In genomic region chr4:156362581-156362980, GRCh38 we compare ENCODE assay signal across 24 cellular contexts.
DNase-seq lines count a peak whose midpoint lies in the region; ATAC-seq and TF ChIP-seq lines count a peak whose summit lies in the region.
"Had no signal": no experiment of that assay in that cellular context is flagged by ENCODE, and none has a peak within 500 bp of the region (broad histone marks: within the 10 kb centered on the region; RNA-seq: fewer than 3 reads in every experiment).

No MANE protein-coding gene starts in this region.

- H3K27me3 Mint-ChIP-seq in HFFc6 (ENCODE audit: insufficient read depth) (no peaks in the 10 kb centered on the region), chondrocyte (ENCODE audit: low read depth) (no peaks in the 10 kb centered on the region), type B pancreatic cell (no peaks in the 10 kb centered on the region)
- H3K27me3 Mint-ChIP-seq in natural killer cell treated with Interleukin-12 subunit alpha and Interleukin-12 subunit beta and Interleukin-15 and Interleukin-18, amount 100 ng/mL, for 72 hours, result no peaks in the 10 kb centered on the region
- H3K27me3 Mint-ChIP-seq: activated CD4-positive, alpha-beta T cell treated with anti-CD3 and anti-CD28 coated beads, Interleukin-2, amount 10 ng/mL, durations not matched to agents 7 days and 5 days had no signal

- H3K36me3 Mint-ChIP-seq in HFFc6 (ENCODE audit: low read depth), result no peaks in the 10 kb centered on the region
- H3K36me3 Mint-ChIP-seq in chondrocyte (ENCODE audit: low read depth), result no peaks in the 10 kb centered on the region
- H3K36me3 Mint-ChIP-seq in type B pancreatic cell, result peaks cover 3% of the 10 kb centered on the region
- H3K36me3 Mint-ChIP-seq in natural killer cell treated with Interleukin-12 subunit alpha and Interleukin-12 subunit beta and Interleukin-15 and Interleukin-18, amount 100 ng/mL, for 72 hours, result peaks cover 12% of the 10 kb centered on the region
- H3K36me3 Mint-ChIP-seq: brain had no signal

- no peak overlapping the region for H3K4me3 Mint-ChIP-seq in HFFc6
- no peak overlapping the region for H3K4me3 Mint-ChIP-seq in chondrocyte (ENCODE audit: unreplicated experiment)
- H3K4me3 Mint-ChIP-seq in type B pancreatic cell, result no peak overlapping the region
- no peak overlapping the region for H3K4me3 Mint-ChIP-seq in natural killer cell treated with Interleukin-12 subunit alpha and Interleukin-12 subunit beta and Interleukin-15 and Interleukin-18, amount 100 ng/mL, for 72 hours
- H3K4me3 Mint-ChIP-seq: activated CD4-positive, alpha-beta T cell treated with anti-CD3 and anti-CD28 coated beads, Interleukin-2, amount 10 ng/mL, durations not matched to agents 7 days and 5 days; activated T-helper 1 cell treated with anti-CD3 and anti-CD28 coated beads, Interleukin-12 subunit alpha, Interleukin-12 subunit beta, Interleukin-2, Interleukin-4 antibody, amounts not matched to agents 30 ng/mL and 10 ng/mL and 1 ng/mL, durations not matched to agents 14 hours and 24 hours and 36 hours; brain; GM23338 had no signal

- H3K4me1 Mint-ChIP-seq in HFFc6 (ENCODE audit: low read depth) (peaks cover 17% of the 10 kb centered on the region), chondrocyte (ENCODE audit: low read depth) (peaks cover 14% of the 10 kb centered on the region), type B pancreatic cell (ENCODE audit: unreplicated experiment) (no peaks in the 10 kb centered on the region)
- no peaks in the 10 kb centered on the region for H3K4me1 Mint-ChIP-seq in natural killer cell treated with Interleukin-12 subunit alpha and Interleukin-12 subunit beta and Interleukin-15 and Interleukin-18, amount 100 ng/mL, for 72 hours (ENCODE audit: low read depth in 2 of 2)
- H3K4me1 Mint-ChIP-seq: activated CD4-positive, alpha-beta T cell treated with anti-CD3 and anti-CD28 coated beads, Interleukin-2, amount 10 ng/mL, durations not matched to agents 7 days and 5 days; brain had no signal

- ATAC-seq in HG03571 (IDR thresholded peaks at IDR 0.05; ENCODE audit: unreplicated experiment) (no peak), HG02763 (IDR thresholded peaks at IDR 0.05; ENCODE audit: unreplicated experiment) (no peak)
- no peak for ATAC-seq in natural killer cell treated with Interleukin-12 subunit alpha and Interleukin-12 subunit beta and Interleukin-15 and Interleukin-18, amount 100 ng/mL, for 72 hours
- ATAC-seq: activated naive CD4-positive, alpha-beta T cell treated with anti-CD3 and anti-CD28 coated beads, Interleukin-2, amount 50 U/mL, for 72 hours; GM23338; mucosa of descending colon; Panc1 had no signal

- H3K9me3 Mint-ChIP-seq in HFFc6 (no peaks in the 10 kb centered on the region), chondrocyte (ENCODE audit: low read depth) (peaks cover 19% of the 10 kb centered on the region), type B pancreatic cell (no peaks in the 10 kb centered on the region)
- H3K9me3 Mint-ChIP-seq in natural killer cell treated with Interleukin-12 subunit alpha and Interleukin-12 subunit beta and Interleukin-15 and Interleukin-18, amount 100 ng/mL, for 72 hours, result peaks cover 17% of the 10 kb centered on the region
- H3K9me3 Mint-ChIP-seq: activated T-helper 1 cell treated with anti-CD3 and anti-CD28 coated beads, Interleukin-12 subunit alpha, Interleukin-12 subunit beta, Interleukin-2, Interleukin-4 antibody, amounts not matched to agents 30 ng/mL and 10 ng/mL and 1 ng/mL, durations not matched to agents 14 hours and 24 hours and 36 hours had no signal

- H3K27ac Mint-ChIP-seq in HFFc6 (peak overlapping the region; percentile 38), chondrocyte (ENCODE audit: unreplicated experiment) (peak overlapping the region; percentile 43), type B pancreatic cell (peak overlapping the region; percentile 30)
- no peak overlapping the region for H3K27ac Mint-ChIP-seq in natural killer cell treated with Interleukin-12 subunit alpha and Interleukin-12 subunit beta and Interleukin-15 and Interleukin-18, amount 100 ng/mL, for 72 hours
- H3K27ac Mint-ChIP-seq: activated CD4-positive, alpha-beta T cell treated with anti-CD3 and anti-CD28 coated beads, Interleukin-2, amount 10 ng/mL, durations not matched to agents 7 days and 5 days; activated naive CD4-positive, alpha-beta T cell treated with anti-CD3 and anti-CD28 coated beads, Interleukin-2, amount 50 U/mL, for 72 hours; activated T-helper 1 cell treated with anti-CD3 and anti-CD28 coated beads, Interleukin-12 subunit alpha, Interleukin-12 subunit beta, Interleukin-2, Interleukin-4 antibody, amounts not matched to agents 30 ng/mL and 10 ng/mL and 1 ng/mL, durations not matched to agents 14 hours and 24 hours and 36 hours; brain; GM23338 had no signal

- TF ChIP-seq CTCF in HFFc6 (IDR thresholded peaks at IDR 0.05) (no peak), chondrocyte (IDR thresholded peaks at IDR 0.05) (no peak), type B pancreatic cell (conservative IDR thresholded peaks at IDR 0.05) (no peak)

- peak; percentile 37 for DNase-seq in HFFc6
- DNase-seq in chondrocyte (ENCODE audit: low spot score), result no peak
- peak; percentile 27 for DNase-seq in hepatic stellate cell (ENCODE audit: low spot score)
- DNase-seq in type B pancreatic cell (ENCODE audit: extremely low spot score, unreplicated experiment), result no peak
- no peak for DNase-seq in UCSD-AML1 (lab: John Stamatoyannopoulos, UW; ENCODE audit: unreplicated experiment)
- no peak for DNase-seq in natural killer cell treated with Interleukin-12 subunit alpha and Interleukin-12 subunit beta and Interleukin-15 and Interleukin-18, amount 100 ng/mL, for 72 hours (ENCODE audit: low spot score)
- DNase-seq: activated CD4-positive, alpha-beta T cell treated with anti-CD3 and anti-CD28 coated beads, Interleukin-2, amount 10 ng/mL, durations not matched to agents 7 days and 5 days; colonic mucosa; DMS79; hippocampal formation; MG63; mucosa of descending colon; NCI-H1417 treated with DMSO at 0.1 percent for 48 hours; NCI-H510A; NK-92 treated with Interleukin-12 subunit alpha and Interleukin-12 subunit beta, amount 100 ng/mL, for 24 hours; stimulated activated CD4-positive, alpha-beta T cell treated with anti-CD3 and anti-CD28 coated beads, Interleukin-12 subunit alpha, Interleukin-12 subunit beta, amount 100 ng/mL, for 4 hours; T-helper 2 cell had no signal

Comparison
In these comparisons a context has a peak if more than half of its experiments do, and no peak if none do; other contexts are left out.
1. DNase-seq: peak in HFFc6 (single experiment) and hepatic stellate cell (single experiment); none in chondrocyte (single experiment), type B pancreatic cell (single experiment), UCSD-AML1 (single experiment) and natural killer cell treated with Interleukin-12 subunit alpha and Interleukin-12 subunit beta and Interleukin-15 and Interleukin-18, amount 100 ng/mL, for 72 hours (single experiment).
2. H3K27ac Mint-ChIP-seq: peak in HFFc6 (single experiment), chondrocyte (single experiment) and type B pancreatic cell (single experiment); none in natural killer cell treated with Interleukin-12 subunit alpha and Interleukin-12 subunit beta and Interleukin-15 and Interleukin-18, amount 100 ng/mL, for 72 hours (0 of 2).